ENCODE assay signal across 8 cellular contexts in genomic region chr5:181246276-181247050, GRCh38. TPM values are rescaled to one million over a fixed set of nuclear protein-coding genes. Genes with fewer than 3 reads are reported as not detected.
A peak's percentile ranks its signal among the peaks of the same experiment; 100 is the strongest.
DNase-seq lines count a peak whose midpoint lies in the region; ATAC-seq and TF ChIP-seq lines count a peak whose summit lies in the region.

No MANE protein-coding gene starts in this region.

- peak overlapping the region; percentile 88 for H3K4me3 ChIP-seq in retinal pigment epithelial cell (ENCODE audit: low read length)

- peak overlapping the region; percentile 99 for H3K27ac Mint-ChIP-seq in activated naive CD8-positive, alpha-beta T cell treated with anti-CD3 and anti-CD28 coated beads, Interleukin-2, amount 50 U/mL, for 24 hours

- H3K36me3 Mint-ChIP-seq in activated naive CD8-positive, alpha-beta T cell treated with anti-CD3 and anti-CD28 coated beads, Interleukin-2, amount 50 U/mL, for 24 hours (ENCODE audit: low read depth): peaks cover 48% of the 10 kb centered on the region

- DNase-seq in Daoy (ENCODE audit: low read depth) (peak; percentile 94), HEK293T (ENCODE audit: extremely low spot score) (peak; percentile 86), left ventricle myocardium superior (peak; percentile 94), retinal pigment epithelial cell (ENCODE audit: low read depth) (no peak), NCI-H2196 treated with DMSO at 0.1 percent for 48 hours (lab: John Stamatoyannopoulos, UW; ENCODE audit: unreplicated experiment) (no peak)
- DNase-seq in activated naive CD8-positive, alpha-beta T cell treated with anti-CD3 and anti-CD28 coated beads, Interleukin-2, amount 50 U/mL, for 24 hours: peak; percentile 88

- H3K4me1 Mint-ChIP-seq in activated naive CD8-positive, alpha-beta T cell treated with anti-CD3 and anti-CD28 coated beads, Interleukin-2, amount 50 U/mL, for 24 hours: peaks cover 71% of the 10 kb centered on the region

- H3K9me3 Mint-ChIP-seq in activated naive CD8-positive, alpha-beta T cell treated with anti-CD3 and anti-CD28 coated beads, Interleukin-2, amount 50 U/mL, for 24 hours: no peaks in the 10 kb centered on the region

- TF ChIP-seq CTCF in retinal pigment epithelial cell (conservative IDR thresholded peaks at IDR 0.05; ENCODE audit: low read depth, low read length): no peak

- peak; percentile 49 for ATAC-seq in activated naive CD8-positive, alpha-beta T cell treated with anti-CD3 and anti-CD28 coated beads, Interleukin-2, amount 50 U/mL, for 24 hours
- peak; percentile 86 for ATAC-seq in left ventricle myocardium superior
- ATAC-seq in GM18519 (IDR thresholded peaks at IDR 0.05; ENCODE audit: low FRiP score, unreplicated experiment): no peak

- intact Hi-C loops in left ventricle myocardium superior (cut with micrococcal nuclease): loop anchor here (10.0 kb wide), 1 partner anchor 62 kb away; no protein-coding TSS in a partner anchor

- peak overlapping the region; percentile 94 for H3K4me3 Mint-ChIP-seq in activated naive CD8-positive, alpha-beta T cell treated with anti-CD3 and anti-CD28 coated beads, Interleukin-2, amount 50 U/mL, for 24 hours

- POLR2A ChIA-PET in HEK293T (lab: Yijun Ruan, JAX): interaction anchor here (0.7 to 4.6 kb wide), 13 partner anchors 9 to 165 kb away, joined by 3 to 73 read pairs (median 6); partner anchors contain the start of genes TRIM41, TRIM52 and TRIM7

- CTCF ChIA-PET in HEK293T (lab: Yijun Ruan, JAX): no interaction called here

- H3K27me3 Mint-ChIP-seq in activated naive CD8-positive, alpha-beta T cell treated with anti-CD3 and anti-CD28 coated beads, Interleukin-2, amount 50 U/mL, for 24 hours: no peaks in the 10 kb centered on the region

TF ChIP-seq in HEK293T, 16 proteins besides CTCF, POLR2A, EP300 and RAD21:
- TF ChIP-seq NFRKB (IDR thresholded peaks at IDR 0.05): no peak
- peak; percentile 33; the same call in 1 of the 2 replicates for TF ChIP-seq L3MBTL2 (conservative IDR thresholded peaks at IDR 0.05)
- peak; percentile 56; the same call in 1 of the 2 replicates for TF ChIP-seq ELF4 (IDR thresholded peaks at IDR 0.05)
TF ChIP-seq in HEK293T: peak in this region for 2.

TF ChIP-seq in PFSK-1, 5 proteins besides CTCF, POLR2A, EP300 and RAD21:
- TF ChIP-seq REST (IDR thresholded peaks at IDR 0.05; ENCODE audit: insufficient read depth in 1 of 2, low read depth in 2 of 2, low read length in 2 of 2) (no peak; a peak in 1 of 4 replicates), TAF1 (IDR thresholded peaks at IDR 0.05; ENCODE audit: borderline replicate concordance, insufficient read depth, low read length) (peak; percentile 51; the same call in 1 of the 2 replicates), POLR2AphosphoS5 (IDR thresholded peaks at IDR 0.05; ENCODE audit: low read depth, low read length) (peak; percentile 88), FOXP2 (optimal IDR thresholded peaks at IDR 0.05; ENCODE audit: borderline replicate concordance, extremely low read depth, extremely low read length, insufficient read depth) (peak; percentile 51), SIN3A (IDR thresholded peaks at IDR 0.05; ENCODE audit: borderline replicate concordance, insufficient read depth, low read length) (peak; percentile 79; the same call in 1 of the 2 replicates)

RNA-seq across cellular contexts. Expression of gene RACK1, which starts 2.8 kb away (rescaled TPM):
- total RNA-seq in Daoy (2014; rRNA removed; shearing (Covaris generic)): 3,901 and 4,257 TPM in 2 replicates
- polyA plus RNA-seq in PFSK-1 (2012; ENCODE audit: insufficient read length, low read depth): 6,513 TPM
- 641 TPM for total RNA-seq in left ventricle myocardium superior

RNA-seq across cellular contexts. Expression of gene TRIM52, which starts 14.5 kb away (rescaled TPM):
- total RNA-seq in Daoy (2014; rRNA removed; shearing (Covaris generic)): 1.6 and 2.6 TPM in 2 replicates
- 2.9 TPM for polyA plus RNA-seq in PFSK-1 (2012; ENCODE audit: insufficient read length, low read depth)
- total RNA-seq in left ventricle myocardium superior: 10.0 TPM

RNA-seq across cellular contexts. Expression of gene TRIM41, which starts 23.4 kb away (rescaled TPM):
- 23.3 and 23.8 TPM in 2 replicates for total RNA-seq in Daoy (2014; rRNA removed; shearing (Covaris generic))
- 27.0 TPM for polyA plus RNA-seq in PFSK-1 (2012; ENCODE audit: insufficient read length, low read depth)
- total RNA-seq in left ventricle myocardium superior: 23.7 TPM

RNA-seq across cellular contexts. Expression of gene TRIM7, which starts 41.5 kb away (rescaled TPM):
- 6.7 and 9.0 TPM in 2 replicates for total RNA-seq in Daoy (2014; rRNA removed; shearing (Covaris generic))
- polyA plus RNA-seq in PFSK-1 (2012; ENCODE audit: insufficient read length, low read depth): 4.9 TPM
- total RNA-seq in left ventricle myocardium superior: 20.0 TPM

Comparison
In these comparisons a context has a peak if more than half of its experiments do, and no peak if none do; other contexts are left out.
1. DNase-seq: peak in Daoy (single experiment), HEK293T (single experiment), activated naive CD8-positive, alpha-beta T cell treated with anti-CD3 and anti-CD28 coated beads, Interleukin-2, amount 50 U/mL, for 24 hours (single experiment) and left ventricle myocardium superior (single experiment); none in retinal pigment epithelial cell (single experiment) and NCI-H2196 treated with DMSO at 0.1 percent for 48 hours (single experiment).